ENCODE assay signal across 2 cellular contexts in genomic region chr22:33535937-33536875, GRCh38.
TF ChIP-seq lines count a peak whose summit lies in the region.

No MANE protein-coding gene starts in this region.

TF ChIP-seq in liver, 16 proteins besides CTCF, POLR2A, EP300 and RAD21 (continued from another document):
- TF ChIP-seq ZBTB33 (IDR thresholded peaks at IDR 0.05) = no peak
- TF ChIP-seq HNF4G (IDR thresholded peaks at IDR 0.05) = no peak
- peak; percentile 29 for TF ChIP-seq NR2F2 (IDR thresholded peaks at IDR 0.05)
- no peak for TF ChIP-seq ATF3 (IDR thresholded peaks at IDR 0.05)
- no peak for TF ChIP-seq MAX (IDR thresholded peaks at IDR 0.05)
- no peak for TF ChIP-seq REST (IDR thresholded peaks at IDR 0.05)
- TF ChIP-seq HNF4A (conservative IDR thresholded peaks at IDR 0.05) = no peak
- TF ChIP-seq FOXA1 (IDR thresholded peaks at IDR 0.05) = no peak
- no peak for TF ChIP-seq SP1 (IDR thresholded peaks at IDR 0.05)
- TF ChIP-seq FOXA2 (IDR thresholded peaks at IDR 0.05) = no peak
- TF ChIP-seq GABPA (IDR thresholded peaks at IDR 0.05 in 1 of 2, conservative IDR thresholded peaks at IDR 0.05 in 1 of 2) = no peak

TF ChIP-seq in HepG2, 621 proteins besides CTCF, POLR2A, EP300 and RAD21 (continued from another document):
- TF ChIP-seq PAF1 (CRISPR knock-in tag; IDR thresholded peaks at IDR 0.05) (no peak), HIVEP1 (CRISPR knock-in tag; IDR thresholded peaks at IDR 0.05) (no peak)
